ENCODE assay signal across 17 cellular contexts in the genomic region with DNA sequence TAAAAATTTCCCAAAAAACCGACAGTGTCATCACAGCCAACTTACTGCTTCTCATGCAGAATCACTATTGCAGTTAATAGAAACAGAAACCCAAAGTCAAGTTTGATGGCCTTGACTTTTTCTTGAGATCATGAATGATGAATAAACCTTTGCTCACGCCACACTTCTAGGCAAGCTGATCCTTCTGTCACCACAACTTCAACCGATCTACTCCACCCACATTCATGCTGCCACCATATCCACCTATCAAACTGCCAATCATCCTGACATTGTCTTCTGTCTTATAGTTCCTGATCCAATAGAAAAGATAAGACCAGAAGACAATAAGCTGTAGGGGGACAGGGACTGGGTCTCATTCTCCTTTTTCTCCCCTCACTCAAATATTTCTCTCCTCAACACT.
A peak's percentile ranks its signal among the peaks of the same experiment; 100 is the strongest.
DNase-seq lines count a peak whose midpoint lies in the region; ATAC-seq and TF ChIP-seq lines count a peak whose summit lies in the region.
"Had no signal": no experiment of that assay in that cellular context is flagged by ENCODE, and none has a peak within 500 bp of the region (broad histone marks: within the 10 kb centered on the region; RNA-seq: fewer than 3 reads in every experiment).

No MANE protein-coding gene starts in this region.

- no peaks in the 10 kb centered on the region for H3K9me3 ChIP-seq in neural cell (ENCODE audit: low read length)
- no peaks in the 10 kb centered on the region for H3K9me3 ChIP-seq in naive thymus-derived CD4-positive, alpha-beta T cell (ENCODE audit: control insufficient read depth in 2 of 3, low read length in 3 of 3)

- no peaks in the 10 kb centered on the region for H3K9me2 ChIP-seq in neural cell (ENCODE audit: insufficient read depth, low read length)

- peaks cover 9% of the 10 kb centered on the region for H3K9me3 Mint-ChIP-seq in activated CD4-positive, alpha-beta T cell treated with anti-CD3 and anti-CD28 coated beads for 36 hours (ENCODE audit: low read depth)
- peaks cover 16% of the 10 kb centered on the region for H3K9me3 Mint-ChIP-seq in activated T-helper 17 cell treated with anti-CD3 and anti-CD28 coated beads, Interleukin-2, amount 50 U/mL, for 72 hours
- H3K9me3 Mint-ChIP-seq in naive thymus-derived CD4-positive, alpha-beta T cell, result peaks cover 0 to 20% (median 5%) of the 10 kb centered on the region in 11 donors
- H3K9me3 Mint-ChIP-seq: GM23338 had no signal

- no peaks in the 10 kb centered on the region for H3F3A ChIP-seq in neural cell (ENCODE audit: insufficient read depth, low read length, poor library complexity, severe bottlenecking)

- intact Hi-C loops in activated CD4-positive, alpha-beta T cell treated with anti-CD3 and anti-CD28 coated beads for 36 hours (cut with DNase I, micrococcal nuclease), result no loop called here
- intact Hi-C loops in naive thymus-derived CD4-positive, alpha-beta T cell (cut with micrococcal nuclease), result no loop called here

- H3K4me3 ChIP-seq in neural cell (ENCODE audit: low read length), result no peak overlapping the region
- no peak overlapping the region for H3K4me3 ChIP-seq in naive thymus-derived CD4-positive, alpha-beta T cell (ENCODE audit: low read length)
- H3K4me3 ChIP-seq in brain microvascular endothelial cell (ENCODE audit: low read depth, low read length), result no peak overlapping the region
- H3K4me3 ChIP-seq: BLaER1, GM23338 had no signal

- H3K4me1 ChIP-seq in naive thymus-derived CD4-positive, alpha-beta T cell (ENCODE audit: control insufficient read depth in 2 of 2, insufficient read depth in 2 of 2, low read length in 2 of 2), result no peaks in the 10 kb centered on the region
- H3K4me1 ChIP-seq: BLaER1 had no signal

- TF ChIP-seq CTCF in neural cell (IDR thresholded peaks at IDR 0.05; ENCODE audit: poor library complexity, severe bottlenecking) (no peak), brain microvascular endothelial cell (IDR thresholded peaks at IDR 0.05; ENCODE audit: low read depth, low read length, missing control alignments) (no peak)

- no peaks in the 10 kb centered on the region for H3K36me3 Mint-ChIP-seq in activated CD4-positive, alpha-beta T cell treated with anti-CD3 and anti-CD28 coated beads for 36 hours (ENCODE audit: low read depth)
- no peaks in the 10 kb centered on the region for H3K36me3 Mint-ChIP-seq in activated T-helper 17 cell treated with anti-CD3 and anti-CD28 coated beads, Interleukin-2, amount 50 U/mL, for 72 hours (ENCODE audit: low read depth)
- peaks cover 0 to 7% (median 0%) of the 10 kb centered on the region in 5 donors for H3K36me3 Mint-ChIP-seq in naive thymus-derived CD4-positive, alpha-beta T cell
- H3K36me3 Mint-ChIP-seq: CD14-positive monocyte; CD4-positive, alpha-beta memory T cell had no signal

- H2AFZ ChIP-seq in neural cell (ENCODE audit: low read depth, low read length), result no peak overlapping the region

- no peaks in the 10 kb centered on the region for H3K79me2 ChIP-seq in neural cell (replicated peaks; ENCODE audit: insufficient read depth, low read length)

- no peak overlapping the region for H3K9ac ChIP-seq in neural cell (ENCODE audit: low read length)
- H3K9ac ChIP-seq: BLaER1 had no signal

- H3K27me3 Mint-ChIP-seq in activated CD4-positive, alpha-beta T cell treated with anti-CD3 and anti-CD28 coated beads for 36 hours, result no peaks in the 10 kb centered on the region
- H3K27me3 Mint-ChIP-seq in activated T-helper 17 cell treated with anti-CD3 and anti-CD28 coated beads, Interleukin-2, amount 50 U/mL, for 72 hours, result peaks cover 4% of the 10 kb centered on the region
- H3K27me3 Mint-ChIP-seq in naive thymus-derived CD4-positive, alpha-beta T cell, result no peaks in the 10 kb centered on the region

- POLR2A ChIA-PET in activated CD4-positive, alpha-beta T cell treated with anti-CD3 and anti-CD28 coated beads for 36 hours (lab: Charles Lee), result no interaction called here
- POLR2A ChIA-PET in naive thymus-derived CD4-positive, alpha-beta T cell (lab: Charles Lee), result no interaction called here

- DNase-seq in activated CD4-positive, alpha-beta T cell treated with anti-CD3 and anti-CD28 coated beads for 36 hours, result no peak
- no peak for DNase-seq in activated CD4-positive, alpha-beta T cell treated with anti-CD3 and anti-CD28 coated beads, Interleukin-2, amount 50 U/mL, for 4 hours
- no peak for DNase-seq in naive thymus-derived CD4-positive, alpha-beta T cell
- DNase-seq in brain microvascular endothelial cell (no peak), HK-2 (ENCODE audit: unreplicated experiment) (no peak)
- DNase-seq: 8988T; CD4-positive, alpha-beta memory T cell; DMS153; DMS79; GDM1; HCEC 1CT; HFFc6 had no signal

- TF ChIP-seq EP300 in neural cell (conservative IDR thresholded peaks at IDR 0.05; ENCODE audit: poor library complexity, severe bottlenecking), result peak; percentile 50

- no peak overlapping the region for H3K4me2 ChIP-seq in neural cell (ENCODE audit: low read length)
- H3K4me2 ChIP-seq: BLaER1, GM23338 had no signal

- H3K4me3 Mint-ChIP-seq in activated CD4-positive, alpha-beta T cell treated with anti-CD3 and anti-CD28 coated beads for 36 hours, result no peak overlapping the region
- H3K4me3 Mint-ChIP-seq in activated T-helper 17 cell treated with anti-CD3 and anti-CD28 coated beads, Interleukin-2, amount 50 U/mL, for 72 hours, result no peak overlapping the region
- no peak overlapping the region for H3K4me3 Mint-ChIP-seq in naive thymus-derived CD4-positive, alpha-beta T cell
- H3K4me3 Mint-ChIP-seq: CD14-positive monocyte; CD4-positive, alpha-beta memory T cell; GM23338; HFFc6 had no signal

- no peak for TF ChIP-seq RAD21 in neural cell (conservative IDR thresholded peaks at IDR 0.05)

- CTCF ChIA-PET in activated CD4-positive, alpha-beta T cell treated with anti-CD3 and anti-CD28 coated beads for 36 hours (lab: Charles Lee), result no interaction called here
- CTCF ChIA-PET in naive thymus-derived CD4-positive, alpha-beta T cell (lab: Charles Lee), result no interaction called here

- in situ Hi-C loops in brain microvascular endothelial cell (cut with HindIII; ENCODE audit: low pct_ligation_motif_present, low sequenced_read_pairs), result no loop called here

- H3K4me1 Mint-ChIP-seq in activated CD4-positive, alpha-beta T cell treated with anti-CD3 and anti-CD28 coated beads for 36 hours, result no peaks in the 10 kb centered on the region
- H3K4me1 Mint-ChIP-seq in activated T-helper 17 cell treated with anti-CD3 and anti-CD28 coated beads, Interleukin-2, amount 50 U/mL, for 72 hours, result peaks cover 5% of the 10 kb centered on the region
- peaks cover 0 to 3% (median 0%) of the 10 kb centered on the region in 7 donors for H3K4me1 Mint-ChIP-seq in naive thymus-derived CD4-positive, alpha-beta T cell
- H3K4me1 Mint-ChIP-seq: CD4-positive, alpha-beta memory T cell had no signal

- peak; percentile 49 for ATAC-seq in activated CD4-positive, alpha-beta T cell treated with anti-CD3 and anti-CD28 coated beads for 36 hours
- ATAC-seq in activated T-helper 17 cell treated with anti-CD3 and anti-CD28 coated beads, Interleukin-2, amount 50 U/mL, for 72 hours (replicated peaks), result peak; percentile 85
- ATAC-seq in naive thymus-derived CD4-positive, alpha-beta T cell, result no peak
- ATAC-seq: GM23338 had no signal

- H4K20me1 ChIP-seq in neural cell (ENCODE audit: insufficient read depth), result no peaks in the 10 kb centered on the region
- H4K20me1 ChIP-seq: BLaER1 had no signal

- H3K36me3 ChIP-seq in neural cell (ENCODE audit: insufficient read depth, low read length), result no peaks in the 10 kb centered on the region
- no peaks in the 10 kb centered on the region for H3K36me3 ChIP-seq in naive thymus-derived CD4-positive, alpha-beta T cell (ENCODE audit: control insufficient read depth in 2 of 3, insufficient read depth in 3 of 3, low read length in 3 of 3)
- H3K36me3 ChIP-seq in brain microvascular endothelial cell (replicated peaks), result no peaks in the 10 kb centered on the region
- H3K36me3 ChIP-seq: BLaER1 had no signal

- H3K27me3 ChIP-seq in neural cell (ENCODE audit: insufficient read depth, low read depth, low read length), result no peaks in the 10 kb centered on the region
- no peaks in the 10 kb centered on the region for H3K27me3 ChIP-seq in naive thymus-derived CD4-positive, alpha-beta T cell (ENCODE audit: control insufficient read depth in 2 of 2, insufficient read depth in 2 of 2, low read length in 2 of 2)
- no peaks in the 10 kb centered on the region for H3K27me3 ChIP-seq in brain microvascular endothelial cell (replicated peaks)
- H3K27me3 ChIP-seq: BLaER1 had no signal

- no peak overlapping the region for H3K27ac Mint-ChIP-seq in activated CD4-positive, alpha-beta T cell treated with anti-CD3 and anti-CD28 coated beads for 36 hours
- no peak overlapping the region for H3K27ac Mint-ChIP-seq in activated T-helper 17 cell treated with anti-CD3 and anti-CD28 coated beads, Interleukin-2, amount 50 U/mL, for 72 hours
- H3K27ac Mint-ChIP-seq in naive thymus-derived CD4-positive, alpha-beta T cell, result no peak overlapping the region
- H3K27ac Mint-ChIP-seq: CD14-positive monocyte; CD4-positive, alpha-beta memory T cell; GM23338; HFFc6 had no signal

- H3K27ac ChIP-seq in neural cell (ENCODE audit: low read length) (peak overlapping the region; percentile 15), brain microvascular endothelial cell (no peak overlapping the region)
- H3K27ac ChIP-seq in naive thymus-derived CD4-positive, alpha-beta T cell (ENCODE audit: low read depth, low read length), result no peak overlapping the region
- H3K27ac ChIP-seq: BLaER1 had no signal

TF ChIP-seq in neural cell, 6 proteins besides CTCF, POLR2A, EP300 and RAD21:
- no peak for TF ChIP-seq MXI1 (conservative IDR thresholded peaks at IDR 0.05; ENCODE audit: poor library complexity, severe bottlenecking)
